ENCODE assay signal across 8 cellular contexts in the genomic region with DNA sequence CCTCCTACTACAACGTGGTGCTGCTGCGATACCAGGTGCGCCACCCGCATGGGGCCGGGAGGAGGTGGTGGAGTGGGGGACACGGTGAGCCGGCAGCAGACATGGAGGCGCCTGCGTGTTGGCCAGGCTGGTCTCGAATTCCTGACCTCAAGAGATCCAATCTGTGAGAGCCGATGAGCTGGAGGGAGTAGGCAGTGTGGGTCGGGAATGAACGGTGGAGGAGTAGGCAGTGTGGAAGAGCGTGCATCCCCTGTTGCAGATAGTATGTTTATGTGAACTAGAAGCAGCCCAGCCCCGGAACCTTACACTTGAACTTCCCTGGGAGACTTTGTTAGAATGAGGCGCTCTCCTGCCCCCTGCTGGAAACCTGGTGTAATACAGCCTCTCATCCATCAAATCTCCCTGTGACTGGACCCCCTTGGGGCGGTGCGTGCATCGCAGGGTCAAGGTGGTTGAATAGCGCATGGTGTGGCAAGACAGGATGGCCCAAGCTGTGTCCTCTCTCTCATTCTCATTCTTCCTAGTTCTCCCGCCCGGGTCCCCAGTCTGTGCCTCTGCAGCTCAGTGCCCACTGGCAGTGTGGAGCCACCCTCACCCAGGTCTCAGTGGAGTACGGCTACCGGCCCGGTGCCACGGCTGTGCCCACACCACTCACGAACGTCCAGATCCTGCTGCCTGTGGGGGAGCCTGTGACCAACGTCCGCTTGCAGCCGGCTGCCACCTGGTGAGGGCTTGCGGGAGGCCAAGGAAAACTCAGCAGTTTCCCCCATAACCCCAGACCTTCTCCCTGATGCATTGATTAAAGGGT. TPM values are rescaled to one million over a fixed set of nuclear protein-coding genes. Genes with fewer than 3 reads are reported as not detected.
DNase-seq lines count a peak whose midpoint lies in the region; ATAC-seq, FAIRE-seq and TF ChIP-seq lines count a peak whose summit lies in the region.

No MANE protein-coding gene starts in this region.

- peaks cover 22% of the 10 kb centered on the region for H3F3A ChIP-seq in PC-9 (ENCODE audit: insufficient read depth, low read depth)

- no peak overlapping the region for H3K27ac ChIP-seq in CD8-positive, alpha-beta memory T cell (ENCODE audit: low read depth, low read length)
- H3K27ac ChIP-seq in PC-9 (no peak overlapping the region), osteoblast (ENCODE audit: low read depth, low read length) (no peak overlapping the region), thoracic aorta (no peak overlapping the region)

- no peaks in the 10 kb centered on the region for H3K27me3 ChIP-seq in CD8-positive, alpha-beta memory T cell (ENCODE audit: insufficient read depth, low read length, poor library complexity, severe bottlenecking)
- H3K27me3 ChIP-seq in PC-9 (ENCODE audit: insufficient read depth, low read depth) (no peaks in the 10 kb centered on the region), osteoblast (ENCODE audit: insufficient read depth, low read length) (no peaks in the 10 kb centered on the region), thoracic aorta (replicated peaks; ENCODE audit: insufficient read depth) (no peaks in the 10 kb centered on the region)

- H3K79me2 ChIP-seq in PC-9 (ENCODE audit: low read depth) = peaks cover 8% of the 10 kb centered on the region; the same call in 1 of the 2 replicates
- H3K79me2 ChIP-seq in osteoblast (ENCODE audit: insufficient read depth, low read length) = no peaks in the 10 kb centered on the region

- H4K20me1 ChIP-seq in PC-9 (ENCODE audit: insufficient read depth) = no peaks in the 10 kb centered on the region
- no peaks in the 10 kb centered on the region for H4K20me1 ChIP-seq in osteoblast (ENCODE audit: insufficient read depth, low read length)

- H3K4me2 ChIP-seq in PC-9 (no peak overlapping the region), osteoblast (ENCODE audit: insufficient read depth, low read length) (peak overlapping the region; percentile 50)

- peaks cover 12 to 62% (median 17%) of the 10 kb centered on the region in 3 donors for H3K36me3 Mint-ChIP-seq in CD8-positive, alpha-beta memory T cell
- H3K36me3 Mint-ChIP-seq in activated T-cell treated with anti-CD3 and anti-CD28 coated beads, Interleukin-2, amount 50 U/mL, for 24 hours (ENCODE audit: low read depth) = peaks cover 76% of the 10 kb centered on the region

- CTCF ChIA-PET in CD8-positive, alpha-beta memory T cell (lab: Charles Lee) = interaction anchor here (0.7 to 4.2 kb wide), 20 partner anchors 10 to 288 kb away, joined by 3 to 21 read pairs (median 3); partner anchors contain the start of genes B3GNT3, FCHO1 and RPL18A
- CTCF ChIA-PET in PC-9 (lab: Charles Lee) = interaction anchor here (0.6 kb wide), 2 partner anchors 170 to 563 kb away, joined by 5 to 7 read pairs; no protein-coding TSS in a partner anchor

- peak; percentile 51 to 79 (median 62) for DNase-seq in CD8-positive, alpha-beta memory T cell
- peak; percentile 77 for DNase-seq in HTR-8/SVneo (ENCODE audit: insufficient read length, low spot score)
- peak; percentile 48 to 54 for DNase-seq in PC-9
- peak; percentile 83 for DNase-seq in activated T-cell treated with anti-CD3 and anti-CD28 coated beads, Interleukin-2, amount 50 U/mL, for 24 hours
- DNase-seq in fibroblast of pulmonary artery (ENCODE audit: low read depth) = peak; percentile 72
- DNase-seq in osteoblast (ENCODE audit: insufficient read length, low spot score, missing footprints) = peak; percentile 97
- DNase-seq in thoracic aorta (ENCODE audit: low spot score) = no peak

- H2AFZ ChIP-seq in PC-9 = no peak overlapping the region
- H2AFZ ChIP-seq in osteoblast (ENCODE audit: low read length) = peak overlapping the region; percentile 87

- intact Hi-C loops in PC-9 (cut with micrococcal nuclease; ENCODE audit: unreplicated experiment) = no loop called here

- H3K4me3 ChIP-seq in CD8-positive, alpha-beta memory T cell (ENCODE audit: low read length) = no peak overlapping the region
- H3K4me3 ChIP-seq in PC-9 (no peak overlapping the region), fibroblast of pulmonary artery (replicated peaks; ENCODE audit: low read depth, low read length) (no peak overlapping the region), osteoblast (ENCODE audit: insufficient read depth, low read length) (peak overlapping the region; percentile 40), thoracic aorta (no peak overlapping the region)

- H3K9me2 ChIP-seq in PC-9 (ENCODE audit: insufficient read depth) = no peaks in the 10 kb centered on the region

- TF ChIP-seq CTCF in PC-9 (conservative IDR thresholded peaks at IDR 0.05) (peak; percentile 97), fibroblast of pulmonary artery (IDR thresholded peaks at IDR 0.05; ENCODE audit: low read length, missing control alignments) (peak; percentile 87), osteoblast (IDR thresholded peaks at IDR 0.05; ENCODE audit: extremely low read depth, low read depth, low read length) (peak; percentile 80), thoracic aorta (IDR thresholded peaks at IDR 0.05) (peak; percentile 75)

- peaks cover 8% of the 10 kb centered on the region for H3K4me1 ChIP-seq in CD8-positive, alpha-beta memory T cell (ENCODE audit: insufficient read depth, low read length)
- peaks cover 1% of the 10 kb centered on the region; the same call in 1 of the 2 replicates for H3K4me1 ChIP-seq in PC-9 (replicated peaks; ENCODE audit: insufficient read depth)
- H3K4me1 ChIP-seq in osteoblast (ENCODE audit: insufficient read depth, low read length) = no peaks in the 10 kb centered on the region
- H3K4me1 ChIP-seq in thoracic aorta (ENCODE audit: control insufficient read depth in 1 of 2, low read depth in 2 of 2) = no peaks in the 10 kb centered on the region

- H3K27ac Mint-ChIP-seq in CD8-positive, alpha-beta memory T cell = peak overlapping the region in 3 of 8 donors; percentile 44 to 68 (median 66)
- H3K27ac Mint-ChIP-seq in activated T-cell treated with anti-CD3 and anti-CD28 coated beads, Interleukin-2, amount 50 U/mL, for 24 hours = peak overlapping the region; percentile 1

- peaks cover 0 to 1% of the 10 kb centered on the region in 2 donors for H3K27me3 Mint-ChIP-seq in CD8-positive, alpha-beta memory T cell
- no peaks in the 10 kb centered on the region for H3K27me3 Mint-ChIP-seq in activated T-cell treated with anti-CD3 and anti-CD28 coated beads, Interleukin-2, amount 50 U/mL, for 24 hours

- H3K4me1 Mint-ChIP-seq in CD8-positive, alpha-beta memory T cell = peaks cover 2 to 14% (median 10%) of the 10 kb centered on the region in 3 donors
- H3K4me1 Mint-ChIP-seq in activated T-cell treated with anti-CD3 and anti-CD28 coated beads, Interleukin-2, amount 50 U/mL, for 24 hours (ENCODE audit: low read depth) = peaks cover 13% of the 10 kb centered on the region

- ATAC-seq in thoracic aorta (ENCODE audit: insufficient number of reproducible peaks, low FRiP score, low read depth) (no peak), HG03521 (IDR thresholded peaks at IDR 0.05; ENCODE audit: unreplicated experiment) (no peak)

- H3K4me3 Mint-ChIP-seq in CD8-positive, alpha-beta memory T cell = no peak overlapping the region
- no peak overlapping the region for H3K4me3 Mint-ChIP-seq in activated T-cell treated with anti-CD3 and anti-CD28 coated beads, Interleukin-2, amount 50 U/mL, for 24 hours

- H3K36me3 ChIP-seq in CD8-positive, alpha-beta memory T cell (ENCODE audit: insufficient read depth, low read length) = peaks cover 15% of the 10 kb centered on the region
- H3K36me3 ChIP-seq in PC-9 (ENCODE audit: low read depth) (peaks cover 10% of the 10 kb centered on the region; the same call in 1 of the 2 replicates), osteoblast (ENCODE audit: insufficient read depth, low read length) (no peaks in the 10 kb centered on the region), thoracic aorta (no peaks in the 10 kb centered on the region)

- POLR2A ChIA-PET in CD8-positive, alpha-beta memory T cell (lab: Charles Lee) = no interaction called here
- POLR2A ChIA-PET in PC-9 (lab: Charles Lee; ENCODE audit: unreplicated experiment) = no interaction called here

- no peaks in the 10 kb centered on the region for H3K9me3 Mint-ChIP-seq in CD8-positive, alpha-beta memory T cell
- H3K9me3 Mint-ChIP-seq in activated T-cell treated with anti-CD3 and anti-CD28 coated beads, Interleukin-2, amount 50 U/mL, for 24 hours = no peaks in the 10 kb centered on the region

- peak; percentile 87 for FAIRE-seq in HTR-8/SVneo (lab: Jason Lieb, UNC)

- BruUV-seq in PC-9 (replicated peaks; lab: Mats Ljungman, UMichigan) = no TSS peak

- H3K9me3 ChIP-seq in CD8-positive, alpha-beta memory T cell (ENCODE audit: low read length) = no peaks in the 10 kb centered on the region
- H3K9me3 ChIP-seq in PC-9 (ENCODE audit: insufficient read depth, low read depth) (no peaks in the 10 kb centered on the region), osteoblast (ENCODE audit: low read depth, low read length) (no peaks in the 10 kb centered on the region), thoracic aorta (no peaks in the 10 kb centered on the region)

RNA-seq across cellular contexts. Expression of gene B3GNT3, which starts 10.5 kb away (rescaled TPM):
- total RNA-seq in CD8-positive, alpha-beta memory T cell = not detected
- not detected for polyA plus RNA-seq in CD8-positive, alpha-beta memory T cell
- total RNA-seq in PC-9 (2021) (47.7 and 65.9 TPM in 2 replicates), osteoblast (not detected in 2 replicates), thoracic aorta (1 to 10 TPM in 1 of 2 donors, not detected in 1; 2.3 TPM)

RNA-seq across cellular contexts. Expression of gene FCHO1, which starts 33.1 kb away (rescaled TPM):
- 10 to 100 TPM; 37.7 to 38.7 TPM for total RNA-seq in CD8-positive, alpha-beta memory T cell
- polyA plus RNA-seq in CD8-positive, alpha-beta memory T cell = 23.0 TPM
- total RNA-seq in PC-9 (2021) = 34.8 and 36.5 TPM in 2 replicates
- 0.72 TPM in 1 of 2 replicates, not detected in the other for total RNA-seq in osteoblast
- total RNA-seq in thoracic aorta = 1 to 10 TPM; 8.5 to 8.9 TPM

RNA-seq across cellular contexts. Expression of gene INSL3, which starts 36.9 kb away (rescaled TPM):
- total RNA-seq in CD8-positive, alpha-beta memory T cell = 1 to 10 TPM; 1.8 to 2.9 TPM
- polyA plus RNA-seq in CD8-positive, alpha-beta memory T cell = 2.6 TPM
- total RNA-seq in PC-9 (2021) (3.2 and 4.0 TPM in 2 replicates), osteoblast (not detected in 2 replicates), thoracic aorta (not detected)

Comparison
In these comparisons a context has a peak if more than half of its experiments do, and no peak if none do; other contexts are left out.
1. RNA of gene B3GNT3, which starts 10.5 kb away (total RNA-seq): 47.7 to 65.9 TPM in PC-9; 2.3 TPM in thoracic aorta, not detected in CD8-positive, alpha-beta memory T cell and not detected in osteoblast; every median in the first group is over 10 times any median in the second.
2. Peak in every context shown above with its lines, with median percentiles within 50 percentile points of each other: CTCF ChIP-seq.